ENCODE assay signal across 9 cellular contexts in the genomic region with DNA sequence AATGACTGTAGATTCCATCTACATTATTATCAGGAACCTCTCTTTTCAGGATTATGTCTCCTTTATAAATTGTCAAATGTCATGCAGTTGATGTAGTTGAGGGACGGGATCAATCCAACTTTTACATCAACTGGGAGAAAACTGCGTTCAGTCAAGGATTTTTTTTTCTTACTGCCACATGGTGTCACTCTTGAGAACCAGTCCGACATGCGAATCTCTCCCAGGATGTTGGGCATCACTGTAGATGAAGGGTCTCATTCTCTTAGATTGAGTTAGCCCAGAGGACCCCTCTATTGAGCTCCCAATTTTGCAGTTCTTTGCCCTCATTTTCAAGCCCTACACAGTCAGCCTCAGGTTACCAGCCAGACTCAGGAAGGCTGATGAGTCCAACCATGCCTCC.
DNase-seq lines count a peak whose midpoint lies in the region; ATAC-seq and TF ChIP-seq lines count a peak whose summit lies in the region.
"Had no signal": no experiment of that assay in that cellular context is flagged by ENCODE, and none has a peak within 500 bp of the region (broad histone marks: within the 10 kb centered on the region; RNA-seq: fewer than 3 reads in every experiment).

No MANE protein-coding gene starts in this region.

- 0% methylated on average over 4 of the region's 4 CpGs for WGBS in right lobe of liver (ENCODE audit: insufficient coverage, low coverage, low lambda C conversion rate, missing lambda C conversion rate)

- H3K4me3 ChIP-seq in right lobe of liver = no peak overlapping the region

- H3K4me1 ChIP-seq in right lobe of liver = no peaks in the 10 kb centered on the region

- no peaks in the 10 kb centered on the region for H3K9me3 ChIP-seq in right lobe of liver

- DNase-seq in DMS114 treated with DMSO at 0.1 percent for 48 hours (lab: John Stamatoyannopoulos, UW; ENCODE audit: unreplicated experiment) (peak; percentile 3), HuH-7 (ENCODE audit: low spot score) (peak; percentile 6), amniotic epithelial cell (ENCODE audit: low read depth) (peak; percentile 13), right lobe of liver (no peak), sciatic nerve (ENCODE audit: low spot score) (no peak), HUDEP-2 (lab: John Stamatoyannopoulos, UW; ENCODE audit: unreplicated experiment in 76 of 76) (no peak)
- DNase-seq in activated naive CD4-positive, alpha-beta T cell treated with anti-CD3 and anti-CD28 coated beads, Interleukin-2, amount 50 U/mL, for 16 hours = no peak

- H3K27ac ChIP-seq in right lobe of liver = no peak overlapping the region
- H3K27ac ChIP-seq: KMS-11 had no signal

- TF ChIP-seq POLR2A in right lobe of liver (IDR thresholded peaks at IDR 0.05) = no peak

- peak; percentile 18 to 40 (median 31) for TF ChIP-seq CTCF in right lobe of liver (IDR thresholded peaks at IDR 0.05)

- intact Hi-C loops in right lobe of liver (cut with DNase I) = loop anchor here in 1 of 2 donors (10.0 kb wide), 1 partner anchor 242 kb away; no protein-coding TSS in a partner anchor
- intact Hi-C loops in sciatic nerve (cut with DNase I) = no loop called here

- no peaks in the 10 kb centered on the region for H3K36me3 ChIP-seq in right lobe of liver

- H3K27me3 ChIP-seq in right lobe of liver = no peaks in the 10 kb centered on the region

- peak in 3 of 4 donors; percentile 37 to 50 (median 43) for ATAC-seq in right lobe of liver
- no peak for ATAC-seq in sciatic nerve
- no peak for ATAC-seq in GM18907 (IDR thresholded peaks at IDR 0.05; ENCODE audit: unreplicated experiment)

Comparison
In these comparisons a context has a peak if more than half of its experiments do, and no peak if none do; other contexts are left out.
1. DNase-seq: peak in DMS114 treated with DMSO at 0.1 percent for 48 hours (single experiment), HuH-7 (single experiment) and amniotic epithelial cell (single experiment); none in right lobe of liver (0 of 3), sciatic nerve (single experiment), HUDEP-2 (0 of 76) and activated naive CD4-positive, alpha-beta T cell treated with anti-CD3 and anti-CD28 coated beads, Interleukin-2, amount 50 U/mL, for 16 hours (single experiment).
2. ATAC-seq: peak in right lobe of liver (3 of 4); none in sciatic nerve (single experiment) and GM18907 (single experiment).